In the genomic region with DNA sequence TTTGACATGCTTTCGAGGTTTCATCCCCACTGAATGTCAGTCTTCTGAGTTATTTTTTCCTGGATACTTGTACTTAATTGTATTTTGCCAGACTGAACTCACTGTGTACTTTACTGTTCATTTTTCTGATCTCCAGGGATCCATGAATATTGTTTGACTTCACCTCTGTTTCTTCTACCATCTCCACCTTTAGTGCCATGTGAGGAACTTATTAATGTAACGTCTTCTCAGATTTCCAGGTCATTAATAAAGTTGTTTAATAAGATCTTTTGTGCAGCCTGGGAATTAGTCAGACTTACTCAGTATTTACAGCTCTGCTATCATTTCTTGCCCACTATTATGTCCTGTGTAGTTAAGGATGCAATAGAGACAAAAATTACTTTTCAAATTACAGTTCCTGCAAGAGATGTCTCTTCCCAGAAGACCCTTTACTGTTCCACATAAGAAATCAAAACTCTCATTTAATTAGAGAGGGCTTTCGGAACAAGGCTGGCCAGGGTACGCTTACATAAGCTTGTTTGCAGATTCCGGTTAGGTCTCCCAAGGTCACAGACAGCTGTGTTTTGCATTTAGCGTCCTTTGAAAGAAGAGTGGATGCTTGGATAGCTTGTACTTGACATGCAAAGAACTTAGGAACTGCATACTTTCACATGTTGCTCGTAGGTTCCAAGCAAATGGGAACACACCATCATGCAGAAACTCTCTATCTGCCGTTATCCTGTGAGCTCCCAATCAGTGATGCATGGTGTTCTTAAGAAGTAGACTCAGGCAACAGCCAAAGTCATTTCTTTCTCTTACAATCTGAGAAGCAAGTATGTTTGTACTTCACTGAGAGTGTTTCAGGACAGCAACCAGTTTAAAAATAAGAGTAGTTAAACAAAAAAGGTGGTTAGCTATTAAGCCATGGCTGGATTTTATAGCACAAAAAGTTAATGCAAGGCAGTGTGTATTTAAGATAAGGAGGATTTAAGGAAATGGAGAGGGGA, we compare ENCODE assay signal across 15 cellular contexts. TPM values are rescaled to one million over a fixed set of nuclear protein-coding genes. Genes with fewer than 3 reads are reported as not detected.
A peak's percentile ranks its signal among the peaks of the same experiment; 100 is the strongest.
DNase-seq lines count a peak whose midpoint lies in the region; ATAC-seq, FAIRE-seq and TF ChIP-seq lines count a peak whose summit lies in the region.
"Had no signal": no experiment of that assay in that cellular context is flagged by ENCODE, and none has a peak within 500 bp of the region (broad histone marks: within the 10 kb centered on the region; RNA-seq: fewer than 3 reads in every experiment).

No MANE protein-coding gene starts in this region.

- H3K27me3 Mint-ChIP-seq in osteocyte (ENCODE audit: unreplicated experiment): no peaks in the 10 kb centered on the region

- no peaks in the 10 kb centered on the region for H4K20me1 ChIP-seq in IMR-90 (ENCODE audit: insufficient read depth, low read length)

- H2BK15ac ChIP-seq in IMR-90 (ENCODE audit: low read depth, low read length): peak overlapping the region; percentile 67; the same call in 1 of the 3 replicates

- peak overlapping the region; percentile 65; the same call in 1 of the 2 replicates for H3K27ac ChIP-seq in IMR-90 (ENCODE audit: insufficient read depth, low read length)
- peak overlapping the region; percentile 26 to 42 for H3K27ac ChIP-seq in ascending aorta
- peak overlapping the region; percentile 47 to 54 for H3K27ac ChIP-seq in kidney (ENCODE audit: low read depth in 2 of 2, low read length in 2 of 2)
- H3K27ac ChIP-seq: breast epithelium had no signal

- no peak overlapping the region for H2AK9ac ChIP-seq in IMR-90 (replicated peaks; ENCODE audit: low read depth, low read length, poor library complexity)

- peak overlapping the region; percentile 8 to 60; a peak in 3 of 4 replicates for H4K8ac ChIP-seq in IMR-90 (ENCODE audit: low read depth in 2 of 2, low read length in 2 of 2)

- H3K36me3 Mint-ChIP-seq in osteocyte (ENCODE audit: unreplicated experiment): peaks cover 2% of the 10 kb centered on the region

- H3K4ac ChIP-seq in IMR-90 (ENCODE audit: low read depth, low read length): peak overlapping the region; percentile 56

- peak overlapping the region; percentile 62 for H3K27ac Mint-ChIP-seq in osteocyte (ENCODE audit: unreplicated experiment)

- H3K79me1 ChIP-seq in IMR-90 (ENCODE audit: low read depth in 1 of 2, low read length in 2 of 2): peaks cover 4 to 13% of the 10 kb centered on the region in 2 experiments; a peak in 3 of 4 replicates

- H3K9me1 ChIP-seq in IMR-90 (ENCODE audit: insufficient read depth, low read length): peaks cover 10% of the 10 kb centered on the region

- H3K36me3 ChIP-seq in IMR-90 (ENCODE audit: control insufficient read depth, insufficient read depth, low read length) (no peaks in the 10 kb centered on the region), ascending aorta (no peaks in the 10 kb centered on the region), kidney (ENCODE audit: control insufficient read depth in 1 of 2, insufficient read depth in 2 of 2, low read length in 2 of 2) (no peaks in the 10 kb centered on the region)
- H3K36me3 ChIP-seq: breast epithelium, left lung had no signal

- POLR2A ChIA-PET in IMR-90 (lab: Charles Lee; ENCODE audit: unreplicated experiment): no interaction called here

- H3K56ac ChIP-seq in IMR-90 (ENCODE audit: extremely low read depth, insufficient read depth, low read length): no peak overlapping the region

- H3K4me3 ChIP-seq in IMR-90 (ENCODE audit: insufficient read depth, low read depth, low read length) (no peak overlapping the region), ascending aorta (no peak overlapping the region), kidney (ENCODE audit: low read length in 2 of 2) (peak overlapping the region; percentile 27 to 53)
- H3K4me3 ChIP-seq: breast epithelium, left lung had no signal

- no peaks in the 10 kb centered on the region for H3K9me3 ChIP-seq in IMR-90 (ENCODE audit: control insufficient read depth, insufficient read depth, low read length)
- no peaks in the 10 kb centered on the region for H3K9me3 ChIP-seq in ascending aorta
- H3K9me3 ChIP-seq in kidney (ENCODE audit: control insufficient read depth in 1 of 2, low read length in 2 of 2): no peaks in the 10 kb centered on the region
- H3K9me3 ChIP-seq: breast epithelium, left lung had no signal

- H3K9ac ChIP-seq in IMR-90 (ENCODE audit: low read depth, low read length) (no peak overlapping the region), kidney (ENCODE audit: low read length in 2 of 2) (peak overlapping the region in 1 of 2 donors; percentile 39)

- BruUV-seq in IMR-90 (replicated peaks; lab: Mats Ljungman, UMichigan): no TSS peak

- peak overlapping the region; percentile 30; the same call in 1 of the 2 replicates for H2AK5ac ChIP-seq in IMR-90 (ENCODE audit: low read depth, low read length)

- H3K23ac ChIP-seq in IMR-90 (ENCODE audit: low read depth, low read length): peak overlapping the region; percentile 75

- H2BK5ac ChIP-seq in IMR-90 (ENCODE audit: low read depth, low read length, poor library complexity, severe bottlenecking): peak overlapping the region; percentile 73

- H3K4me3 Mint-ChIP-seq in osteocyte (ENCODE audit: unreplicated experiment): no peak overlapping the region

- no peaks in the 10 kb centered on the region for H3K27me3 ChIP-seq in IMR-90 (ENCODE audit: control insufficient read depth, insufficient read depth, low read length)
- H3K27me3 ChIP-seq in ascending aorta: no peaks in the 10 kb centered on the region
- H3K27me3 ChIP-seq: breast epithelium, left lung had no signal

- in situ Hi-C loops in IMR-90 (cut with MboI; ENCODE audit: low sequenced_read_pairs): no loop called here

- peaks cover 66% of the 10 kb centered on the region for H3K4me1 Mint-ChIP-seq in osteocyte (ENCODE audit: unreplicated experiment)

- CTCF ChIA-PET in IMR-90 (lab: Yijun Ruan, JAX): interaction anchor here (1.1 to 1.5 kb wide), 2 partner anchors 13 to 199 kb away, joined by 4 to 5 read pairs; no protein-coding TSS in a partner anchor

- H3K18ac ChIP-seq in IMR-90 (ENCODE audit: low read depth, low read length): peak overlapping the region; percentile 88

- TF ChIP-seq RAD21 in IMR-90 (IDR thresholded peaks at IDR 0.05; ENCODE audit: low read length): no peak

- H3K4me2 ChIP-seq in IMR-90 (ENCODE audit: low read depth, low read length): peak overlapping the region; percentile 30; the same call in 1 of the 2 replicates

- peak overlapping the region; percentile 39 for H3K14ac ChIP-seq in IMR-90 (replicated peaks; ENCODE audit: low read depth, low read length)

- DNase-seq in IMR-90: no peak
- no peak for DNase-seq in ascending aorta (ENCODE audit: low spot score in 2 of 2)
- no peak for DNase-seq in kidney
- DNase-seq in osteocyte (ENCODE audit: extremely low spot score, unreplicated experiment): no peak
- no peak for DNase-seq in NCI-H1048 (lab: John Stamatoyannopoulos, UW)
- no peak for DNase-seq in RKO (ENCODE audit: low spot score)
- DNase-seq: activated T-cell treated with anti-CD3 and anti-CD28 coated beads, Interleukin-2, amount 50 U/mL, for 48 hours; DMS 273 treated with DMSO at 0.1 percent for 48 hours; left lung; stimulated activated CD4-positive, alpha-beta T cell treated with anti-CD3 and anti-CD28 coated beads, Interleukin-2, amount 100 ng/mL, for 24 hours had no signal

- H3K4me1 ChIP-seq in IMR-90 (ENCODE audit: control insufficient read depth, insufficient read depth, low read length): peaks cover 27% of the 10 kb centered on the region
- peaks cover 0 to 37% of the 10 kb centered on the region in 2 donors for H3K4me1 ChIP-seq in ascending aorta
- H3K4me1 ChIP-seq in kidney (ENCODE audit: control insufficient read depth in 1 of 2, insufficient read depth in 1 of 2, low read depth in 1 of 2, low read length in 2 of 2): peaks cover 3 to 14% of the 10 kb centered on the region in 2 donors
- H3K4me1 ChIP-seq: breast epithelium had no signal

- peak overlapping the region; percentile 70 for H2BK120ac ChIP-seq in IMR-90 (ENCODE audit: low read depth, low read length)

- peak overlapping the region; percentile 86 for H2BK20ac ChIP-seq in IMR-90 (ENCODE audit: low read depth, low read length)

- intact Hi-C loops in IMR-90 (cut with micrococcal nuclease): loop anchor here (10.0 kb wide), 1 partner anchor 1598 kb away; the partner anchor contains the start of gene ZBTB11
- intact Hi-C loops in ascending aorta (cut with DNase I): no loop called here
- intact Hi-C loops in kidney (cut with DNase I): loop anchor here (10.0 kb wide), 1 partner anchor 178 kb away; no protein-coding TSS in a partner anchor

- no peak overlapping the region for H2AFZ ChIP-seq in IMR-90 (replicated peaks; ENCODE audit: low read length, poor library complexity)

- no peaks in the 10 kb centered on the region for H3K9me3 Mint-ChIP-seq in osteocyte (ENCODE audit: unreplicated experiment)

- H4K5ac ChIP-seq in IMR-90 (ENCODE audit: low read depth, low read length): peak overlapping the region; percentile 76

- 40% methylated on average over 1 of the region's 8 CpGs; no CpG with 5 or more reads in 1 of the 2 experiments for WGBS in IMR-90 (ENCODE audit: extremely low coverage in 2 of 2, insufficient read length in 1 of 2), 2 experiments

- dilution Hi-C loops in IMR-90 (cut with HindIII; ENCODE audit: low sequenced_read_pairs, unreplicated experiment): no loop called here

- H4K91ac ChIP-seq in IMR-90 (ENCODE audit: insufficient read depth, low read depth, low read length): peak overlapping the region; percentile 60

- TF ChIP-seq POLR2A in IMR-90 (IDR thresholded peaks at IDR 0.05; ENCODE audit: low read depth, low read length): no peak

- ATAC-seq in IMR-90 (ENCODE audit: low read depth) (no peak), HG03280 (IDR thresholded peaks at IDR 0.05; ENCODE audit: unreplicated experiment) (no peak), HG03378 (IDR thresholded peaks at IDR 0.05; ENCODE audit: unreplicated experiment) (no peak)
- ATAC-seq: activated CD4-positive, CD25-positive, alpha-beta regulatory T cell treated with anti-CD3 and anti-CD28 coated beads, Interleukin-2, amount 50 U/mL, for 24 hours; left lung; SK-N-SH treated with all-trans-retinoic acid at 6 μM for 48 hours had no signal

- no peak for TF ChIP-seq CTCF in IMR-90 (conservative IDR thresholded peaks at IDR 0.05; ENCODE audit: low read depth, low read length)
- TF ChIP-seq CTCF in ascending aorta (IDR thresholded peaks at IDR 0.05): no peak
- no peak for TF ChIP-seq CTCF in kidney (IDR thresholded peaks at IDR 0.05; ENCODE audit: borderline replicate concordance, extremely low read depth, insufficient read depth)
- no peak for TF ChIP-seq CTCF in osteocyte (IDR thresholded peaks at IDR 0.05)

- no peak for FAIRE-seq in kidney (lab: Jason Lieb, UNC)

TF ChIP-seq in IMR-90, 13 proteins besides CTCF, POLR2A, EP300 and RAD21 (continues in another document):
- TF ChIP-seq MAZ (IDR thresholded peaks at IDR 0.05; ENCODE audit: borderline replicate concordance, low read depth, low read length) (no peak), MAFK (IDR thresholded peaks at IDR 0.05; ENCODE audit: low read depth, low read length) (no peak), MXI1 (IDR thresholded peaks at IDR 0.05; ENCODE audit: borderline replicate concordance, low read depth, low read length) (no peak)

RNA-seq across cellular contexts. Expression of gene FILIP1L, which starts 37.5 kb away (rescaled TPM):
- total RNA-seq in IMR-90 (2012; rRNA removed) (19.9 and 21.1 TPM in 2 replicates), ascending aorta (106 TPM), kidney (25.5 TPM), osteocyte (47.0 and 49.3 TPM in 2 replicates)
- polyA plus RNA-seq in IMR-90 (2012; rRNA removed) (11.5 and 14.7 TPM in 2 replicates), kidney (ENCODE audit: insufficient read depth, low read depth, low replicate concordance) (5.5 TPM)
- polyA plus RNA-seq in IMR-90 (2012; cell fraction: cytosol; rRNA removed): 2.5 and 4.3 TPM in 2 replicates
- 1.4 and 10.5 TPM in 2 replicates for polyA plus RNA-seq in IMR-90 (2012; cell fraction: nucleus; rRNA removed; ENCODE audit: low replicate concordance)

Comparison
In these comparisons a context has a peak if more than half of its experiments do, and no peak if none do; other contexts are left out.
1. H3K4me3 ChIP-seq: peak in kidney (2 of 2); none in IMR-90 (single experiment) and ascending aorta (0 of 2).
2. Peak in every context shown above with its lines, with median percentiles within 50 percentile points of each other: H3K27ac ChIP-seq.